In the genomic region with DNA sequence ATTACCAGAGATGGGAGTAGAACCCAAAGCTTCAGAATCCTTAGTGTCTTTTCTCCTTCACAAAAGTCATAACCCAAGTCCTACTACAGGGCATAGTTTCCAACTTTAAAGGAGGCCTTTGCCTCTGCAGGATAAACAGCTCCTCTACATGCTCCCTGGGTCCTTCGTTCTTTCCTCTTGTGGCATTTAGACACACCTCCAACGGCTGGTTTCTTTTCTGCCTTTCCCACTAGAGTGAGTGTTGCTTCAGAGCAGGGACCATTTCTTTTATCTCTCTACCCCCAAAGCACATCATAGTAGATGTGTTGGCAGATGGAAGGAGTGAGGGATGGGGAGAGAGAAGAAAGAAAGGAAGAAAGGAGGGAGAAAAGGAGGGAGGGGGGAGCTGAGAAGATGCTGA, we compare ENCODE assay signal across 11 cellular contexts.
"Had no signal": no experiment of that assay in that cellular context is flagged by ENCODE, and none has a peak within 500 bp of the region (broad histone marks: within the 10 kb centered on the region; RNA-seq: fewer than 3 reads in every experiment).

No MANE protein-coding gene starts in this region.

- H3K27me3 ChIP-seq: hepatocyte, sigmoid colon had no signal

- H3K27ac ChIP-seq: hepatocyte, sigmoid colon, VCaP had no signal

- DNase-seq: activated CD4-positive, CD25-positive, alpha-beta regulatory T cell treated with anti-CD3 and anti-CD28 coated beads, Interleukin-2, amount 50 U/mL, for 72 hours; activated gamma-delta T cell treated with Interleukin-2 at 50 U/mL for 16 hours; amniotic stem cell; dermis blood vessel endothelial cell; effector memory CD8-positive, alpha-beta T cell; sigmoid colon; stimulated activated naive CD4-positive, alpha-beta T cell had no signal

- H3K36me3 ChIP-seq: sigmoid colon had no signal

- H3K4me3 ChIP-seq: hepatocyte, sigmoid colon had no signal

- H3K9me3 Mint-ChIP-seq: activated naive CD4-positive, alpha-beta T cell treated with anti-CD3 and anti-CD28 coated beads, Interleukin-2, amount 50 U/mL, for 72 hours; effector memory CD8-positive, alpha-beta T cell; natural killer cell treated with Interleukin-12 subunit alpha and Interleukin-12 subunit beta and Interleukin-15 and Interleukin-18, amount 100 ng/mL, for 72 hours had no signal

- ATAC-seq: activated naive CD4-positive, alpha-beta T cell treated with anti-CD3 and anti-CD28 coated beads, Interleukin-2, amount 50 U/mL, for 72 hours; effector memory CD8-positive, alpha-beta T cell had no signal

- H3K36me3 Mint-ChIP-seq: activated naive CD4-positive, alpha-beta T cell treated with anti-CD3 and anti-CD28 coated beads, Interleukin-2, amount 50 U/mL, for 72 hours; natural killer cell treated with Interleukin-12 subunit alpha and Interleukin-12 subunit beta and Interleukin-15 and Interleukin-18, amount 100 ng/mL, for 72 hours had no signal

- H3K4me3 Mint-ChIP-seq: effector memory CD8-positive, alpha-beta T cell; natural killer cell treated with Interleukin-12 subunit alpha and Interleukin-12 subunit beta and Interleukin-15 and Interleukin-18, amount 100 ng/mL, for 72 hours had no signal

- H3K9me3 ChIP-seq: sigmoid colon had no signal

- H3K27ac Mint-ChIP-seq: activated naive CD4-positive, alpha-beta T cell treated with anti-CD3 and anti-CD28 coated beads, Interleukin-2, amount 50 U/mL, for 72 hours; effector memory CD8-positive, alpha-beta T cell had no signal
